1 cellular context compared by ENCODE assay signal in the genomic region with DNA sequence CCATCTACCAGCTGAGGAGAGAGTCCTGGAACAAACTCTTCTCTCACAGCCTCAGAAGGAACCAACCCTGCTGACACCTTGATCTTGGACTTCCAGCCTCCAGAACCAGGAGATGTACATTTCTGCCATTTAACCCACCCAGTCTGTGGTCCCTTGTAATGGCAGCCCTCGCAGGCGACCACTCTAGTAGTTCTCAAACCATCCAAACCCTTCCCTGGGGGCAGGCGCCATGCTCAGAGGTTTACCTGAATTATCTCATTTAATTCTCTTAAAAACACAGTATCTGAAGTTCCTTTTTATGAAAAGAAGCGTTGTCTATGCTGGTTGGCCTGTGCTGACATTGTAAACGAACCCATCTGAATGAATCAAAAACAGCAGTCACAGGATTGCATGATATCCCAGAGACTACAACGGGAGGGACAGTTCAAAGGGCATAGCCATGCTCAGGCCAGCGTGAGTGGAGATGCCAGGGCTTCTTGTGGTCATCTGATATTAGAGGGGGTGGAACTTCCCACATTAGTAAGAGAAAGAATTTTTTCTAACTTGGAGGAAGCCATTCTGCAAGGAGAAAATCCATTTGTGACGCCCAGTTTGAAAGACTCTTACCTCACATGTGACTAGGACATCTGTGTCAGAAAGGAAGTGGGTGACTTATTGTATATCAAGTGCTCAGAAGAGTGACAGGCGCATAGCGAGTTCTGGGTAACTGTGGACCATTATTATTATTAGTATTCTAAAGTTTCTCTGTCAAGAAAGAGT.
TF ChIP-seq lines count a peak whose summit lies in the region.

No MANE protein-coding gene starts in this region.

TF ChIP-seq in GM12878, 131 proteins besides CTCF, POLR2A, EP300 and RAD21:
- TF ChIP-seq, protein P1, sequence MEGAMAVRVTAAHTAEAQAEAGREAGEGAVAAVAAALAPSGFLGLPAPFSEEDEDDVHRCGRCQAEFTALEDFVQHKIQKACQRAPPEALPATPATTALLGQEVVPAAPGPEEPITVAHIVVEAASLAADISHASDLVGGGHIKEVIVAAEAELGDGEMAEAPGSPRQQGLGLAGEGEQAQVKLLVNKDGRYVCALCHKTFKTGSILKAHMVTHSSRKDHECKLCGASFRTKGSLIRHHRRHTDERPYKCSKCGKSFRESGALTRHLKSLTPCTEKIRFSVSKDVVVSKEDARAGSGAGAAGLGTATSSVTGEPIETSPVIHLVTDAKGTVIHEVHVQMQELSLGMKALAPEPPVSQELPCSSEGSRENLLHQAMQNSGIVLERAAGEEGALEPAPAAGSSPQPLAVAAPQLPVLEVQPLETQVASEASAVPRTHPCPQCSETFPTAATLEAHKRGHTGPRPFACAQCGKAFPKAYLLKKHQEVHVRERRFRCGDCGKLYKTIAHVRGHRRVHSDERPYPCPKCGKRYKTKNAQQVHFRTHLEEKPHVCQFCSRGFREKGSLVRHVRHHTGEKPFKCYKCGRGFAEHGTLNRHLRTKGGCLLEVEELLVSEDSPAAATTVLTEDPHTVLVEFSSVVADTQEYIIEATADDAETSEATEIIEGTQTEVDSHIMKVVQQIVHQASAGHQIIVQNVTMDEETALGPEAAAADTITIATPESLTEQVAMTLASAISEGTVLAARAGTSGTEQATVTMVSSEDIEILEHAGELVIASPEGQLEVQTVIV (IDR thresholded peaks at IDR 0.05; ENCODE audit: borderline replicate concordance, partially characterized antibody) = no peak
- TF ChIP-seq SMARCA5 (IDR thresholded peaks at IDR 0.05) (no peak), MEF2B (IDR thresholded peaks at IDR 0.05; ENCODE audit: partially characterized antibody, poor library complexity, severe bottlenecking) (no peak), HDAC2 (IDR thresholded peaks at IDR 0.05) (no peak), CREB1 (IDR thresholded peaks at IDR 0.05; ENCODE audit: low read depth) (peak; percentile 75), KDM1A (IDR thresholded peaks at IDR 0.05; ENCODE audit: borderline replicate concordance) (no peak), NR2C1 (IDR thresholded peaks at IDR 0.05) (no peak), TAF1 (IDR thresholded peaks at IDR 0.05; ENCODE audit: borderline replicate concordance, low read depth, low read length) (no peak), NR2C2 (IDR thresholded peaks at IDR 0.05; ENCODE audit: borderline replicate concordance, control insufficient read depth, insufficient read length, low read depth) (no peak), POLR2AphosphoS2 (IDR thresholded peaks at IDR 0.05; ENCODE audit: low read depth, low read length) (no peak), LARP7 (IDR thresholded peaks at IDR 0.05) (no peak), KLF5 (IDR thresholded peaks at IDR 0.05; ENCODE audit: partially characterized antibody) (no peak), RUNX3 (IDR thresholded peaks at IDR 0.05; ENCODE audit: low read length) (no peak), STAT3 (IDR thresholded peaks at IDR 0.05; ENCODE audit: low read depth, low read length) (no peak), SMAD5 (IDR thresholded peaks at IDR 0.05; ENCODE audit: low read depth) (no peak), SPI1 (IDR thresholded peaks at IDR 0.05; ENCODE audit: borderline replicate concordance, insufficient read depth, low read depth, low read length) (peak; percentile 40; the same call in 1 of the 2 replicates), SIX5 (IDR thresholded peaks at IDR 0.05; ENCODE audit: low read depth, low read length, severe bottlenecking) (no peak), CEBPB (IDR thresholded peaks at IDR 0.05; ENCODE audit: borderline replicate concordance in 1 of 2, low read depth in 2 of 2, low read length in 2 of 2) (peak in 1 of 2 experiments; percentile 49; a peak in 1 of 4 replicates), ZNF24 (IDR thresholded peaks at IDR 0.05) (no peak), MXI1 (IDR thresholded peaks at IDR 0.05; ENCODE audit: low read depth, low read length) (no peak), CREM (IDR thresholded peaks at IDR 0.05; ENCODE audit: low read depth) (peak; percentile 47)
- TF ChIP-seq, protein P2, sequence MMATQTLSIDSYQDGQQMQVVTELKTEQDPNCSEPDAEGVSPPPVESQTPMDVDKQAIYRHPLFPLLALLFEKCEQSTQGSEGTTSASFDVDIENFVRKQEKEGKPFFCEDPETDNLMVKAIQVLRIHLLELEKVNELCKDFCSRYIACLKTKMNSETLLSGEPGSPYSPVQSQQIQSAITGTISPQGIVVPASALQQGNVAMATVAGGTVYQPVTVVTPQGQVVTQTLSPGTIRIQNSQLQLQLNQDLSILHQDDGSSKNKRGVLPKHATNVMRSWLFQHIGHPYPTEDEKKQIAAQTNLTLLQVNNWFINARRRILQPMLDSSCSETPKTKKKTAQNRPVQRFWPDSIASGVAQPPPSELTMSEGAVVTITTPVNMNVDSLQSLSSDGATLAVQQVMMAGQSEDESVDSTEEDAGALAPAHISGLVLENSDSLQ (IDR thresholded peaks at IDR 0.05) = peak; percentile 81
- TF ChIP-seq, protein P3, sequence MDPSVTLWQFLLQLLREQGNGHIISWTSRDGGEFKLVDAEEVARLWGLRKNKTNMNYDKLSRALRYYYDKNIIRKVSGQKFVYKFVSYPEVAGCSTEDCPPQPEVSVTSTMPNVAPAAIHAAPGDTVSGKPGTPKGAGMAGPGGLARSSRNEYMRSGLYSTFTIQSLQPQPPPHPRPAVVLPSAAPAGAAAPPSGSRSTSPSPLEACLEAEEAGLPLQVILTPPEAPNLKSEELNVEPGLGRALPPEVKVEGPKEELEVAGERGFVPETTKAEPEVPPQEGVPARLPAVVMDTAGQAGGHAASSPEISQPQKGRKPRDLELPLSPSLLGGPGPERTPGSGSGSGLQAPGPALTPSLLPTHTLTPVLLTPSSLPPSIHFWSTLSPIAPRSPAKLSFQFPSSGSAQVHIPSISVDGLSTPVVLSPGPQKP (IDR thresholded peaks at IDR 0.05; ENCODE audit: low read depth, low read length) = no peak
- TF ChIP-seq, protein P4, sequence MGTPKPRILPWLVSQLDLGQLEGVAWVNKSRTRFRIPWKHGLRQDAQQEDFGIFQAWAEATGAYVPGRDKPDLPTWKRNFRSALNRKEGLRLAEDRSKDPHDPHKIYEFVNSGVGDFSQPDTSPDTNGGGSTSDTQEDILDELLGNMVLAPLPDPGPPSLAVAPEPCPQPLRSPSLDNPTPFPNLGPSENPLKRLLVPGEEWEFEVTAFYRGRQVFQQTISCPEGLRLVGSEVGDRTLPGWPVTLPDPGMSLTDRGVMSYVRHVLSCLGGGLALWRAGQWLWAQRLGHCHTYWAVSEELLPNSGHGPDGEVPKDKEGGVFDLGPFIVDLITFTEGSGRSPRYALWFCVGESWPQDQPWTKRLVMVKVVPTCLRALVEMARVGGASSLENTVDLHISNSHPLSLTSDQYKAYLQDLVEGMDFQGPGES (IDR thresholded peaks at IDR 0.05) = no peak
- TF ChIP-seq, protein P5, sequence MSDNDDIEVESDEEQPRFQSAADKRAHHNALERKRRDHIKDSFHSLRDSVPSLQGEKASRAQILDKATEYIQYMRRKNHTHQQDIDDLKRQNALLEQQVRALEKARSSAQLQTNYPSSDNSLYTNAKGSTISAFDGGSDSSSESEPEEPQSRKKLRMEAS (IDR thresholded peaks at IDR 0.05; ENCODE audit: low read depth, low read length) = no peak
- TF ChIP-seq, protein P6, sequence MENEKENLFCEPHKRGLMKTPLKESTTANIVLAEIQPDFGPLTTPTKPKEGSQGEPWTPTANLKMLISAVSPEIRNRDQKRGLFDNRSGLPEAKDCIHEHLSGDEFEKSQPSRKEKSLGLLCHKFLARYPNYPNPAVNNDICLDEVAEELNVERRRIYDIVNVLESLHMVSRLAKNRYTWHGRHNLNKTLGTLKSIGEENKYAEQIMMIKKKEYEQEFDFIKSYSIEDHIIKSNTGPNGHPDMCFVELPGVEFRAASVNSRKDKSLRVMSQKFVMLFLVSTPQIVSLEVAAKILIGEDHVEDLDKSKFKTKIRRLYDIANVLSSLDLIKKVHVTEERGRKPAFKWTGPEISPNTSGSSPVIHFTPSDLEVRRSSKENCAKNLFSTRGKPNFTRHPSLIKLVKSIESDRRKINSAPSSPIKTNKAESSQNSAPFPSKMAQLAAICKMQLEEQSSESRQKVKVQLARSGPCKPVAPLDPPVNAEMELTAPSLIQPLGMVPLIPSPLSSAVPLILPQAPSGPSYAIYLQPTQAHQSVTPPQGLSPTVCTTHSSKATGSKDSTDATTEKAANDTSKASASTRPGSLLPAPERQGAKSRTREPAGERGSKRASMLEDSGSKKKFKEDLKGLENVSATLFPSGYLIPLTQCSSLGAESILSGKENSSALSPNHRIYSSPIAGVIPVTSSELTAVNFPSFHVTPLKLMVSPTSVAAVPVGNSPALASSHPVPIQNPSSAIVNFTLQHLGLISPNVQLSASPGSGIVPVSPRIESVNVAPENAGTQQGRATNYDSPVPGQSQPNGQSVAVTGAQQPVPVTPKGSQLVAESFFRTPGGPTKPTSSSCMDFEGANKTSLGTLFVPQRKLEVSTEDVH (IDR thresholded peaks at IDR 0.05; ENCODE audit: low read depth, partially characterized antibody) = no peak
- TF ChIP-seq, protein P7, sequence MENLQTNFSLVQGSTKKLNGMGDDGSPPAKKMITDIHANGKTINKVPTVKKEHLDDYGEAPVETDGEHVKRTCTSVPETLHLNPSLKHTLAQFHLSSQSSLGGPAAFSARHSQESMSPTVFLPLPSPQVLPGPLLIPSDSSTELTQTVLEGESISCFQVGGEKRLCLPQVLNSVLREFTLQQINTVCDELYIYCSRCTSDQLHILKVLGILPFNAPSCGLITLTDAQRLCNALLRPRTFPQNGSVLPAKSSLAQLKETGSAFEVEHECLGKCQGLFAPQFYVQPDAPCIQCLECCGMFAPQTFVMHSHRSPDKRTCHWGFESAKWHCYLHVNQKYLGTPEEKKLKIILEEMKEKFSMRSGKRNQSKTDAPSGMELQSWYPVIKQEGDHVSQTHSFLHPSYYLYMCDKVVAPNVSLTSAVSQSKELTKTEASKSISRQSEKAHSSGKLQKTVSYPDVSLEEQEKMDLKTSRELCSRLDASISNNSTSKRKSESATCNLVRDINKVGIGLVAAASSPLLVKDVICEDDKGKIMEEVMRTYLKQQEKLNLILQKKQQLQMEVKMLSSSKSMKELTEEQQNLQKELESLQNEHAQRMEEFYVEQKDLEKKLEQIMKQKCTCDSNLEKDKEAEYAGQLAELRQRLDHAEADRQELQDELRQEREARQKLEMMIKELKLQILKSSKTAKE (IDR thresholded peaks at IDR 0.05; ENCODE audit: low read depth, poor library complexity, severe bottlenecking) = no peak
- TF ChIP-seq, protein P8, sequence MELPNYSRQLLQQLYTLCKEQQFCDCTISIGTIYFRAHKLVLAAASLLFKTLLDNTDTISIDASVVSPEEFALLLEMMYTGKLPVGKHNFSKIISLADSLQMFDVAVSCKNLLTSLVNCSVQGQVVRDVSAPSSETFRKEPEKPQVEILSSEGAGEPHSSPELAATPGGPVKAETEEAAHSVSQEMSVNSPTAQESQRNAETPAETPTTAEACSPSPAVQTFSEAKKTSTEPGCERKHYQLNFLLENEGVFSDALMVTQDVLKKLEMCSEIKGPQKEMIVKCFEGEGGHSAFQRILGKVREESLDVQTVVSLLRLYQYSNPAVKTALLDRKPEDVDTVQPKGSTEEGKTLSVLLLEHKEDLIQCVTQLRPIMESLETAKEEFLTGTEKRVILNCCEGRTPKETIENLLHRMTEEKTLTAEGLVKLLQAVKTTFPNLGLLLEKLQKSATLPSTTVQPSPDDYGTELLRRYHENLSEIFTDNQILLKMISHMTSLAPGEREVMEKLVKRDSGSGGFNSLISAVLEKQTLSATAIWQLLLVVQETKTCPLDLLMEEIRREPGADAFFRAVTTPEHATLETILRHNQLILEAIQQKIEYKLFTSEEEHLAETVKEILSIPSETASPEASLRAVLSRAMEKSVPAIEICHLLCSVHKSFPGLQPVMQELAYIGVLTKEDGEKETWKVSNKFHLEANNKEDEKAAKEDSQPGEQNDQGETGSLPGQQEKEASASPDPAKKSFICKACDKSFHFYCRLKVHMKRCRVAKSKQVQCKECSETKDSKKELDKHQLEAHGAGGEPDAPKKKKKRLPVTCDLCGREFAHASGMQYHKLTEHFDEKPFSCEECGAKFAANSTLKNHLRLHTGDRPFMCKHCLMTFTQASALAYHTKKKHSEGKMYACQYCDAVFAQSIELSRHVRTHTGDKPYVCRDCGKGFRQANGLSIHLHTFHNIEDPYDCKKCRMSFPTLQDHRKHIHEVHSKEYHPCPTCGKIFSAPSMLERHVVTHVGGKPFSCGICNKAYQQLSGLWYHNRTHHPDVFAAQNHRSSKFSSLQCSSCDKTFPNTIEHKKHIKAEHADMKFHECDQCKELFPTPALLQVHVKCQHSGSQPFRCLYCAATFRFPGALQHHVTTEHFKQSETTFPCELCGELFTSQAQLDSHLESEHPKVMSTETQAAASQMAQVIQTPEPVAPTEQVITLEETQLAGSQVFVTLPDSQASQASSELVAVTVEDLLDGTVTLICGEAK (IDR thresholded peaks at IDR 0.05; ENCODE audit: borderline replicate concordance) = no peak
- TF ChIP-seq, protein P9, sequence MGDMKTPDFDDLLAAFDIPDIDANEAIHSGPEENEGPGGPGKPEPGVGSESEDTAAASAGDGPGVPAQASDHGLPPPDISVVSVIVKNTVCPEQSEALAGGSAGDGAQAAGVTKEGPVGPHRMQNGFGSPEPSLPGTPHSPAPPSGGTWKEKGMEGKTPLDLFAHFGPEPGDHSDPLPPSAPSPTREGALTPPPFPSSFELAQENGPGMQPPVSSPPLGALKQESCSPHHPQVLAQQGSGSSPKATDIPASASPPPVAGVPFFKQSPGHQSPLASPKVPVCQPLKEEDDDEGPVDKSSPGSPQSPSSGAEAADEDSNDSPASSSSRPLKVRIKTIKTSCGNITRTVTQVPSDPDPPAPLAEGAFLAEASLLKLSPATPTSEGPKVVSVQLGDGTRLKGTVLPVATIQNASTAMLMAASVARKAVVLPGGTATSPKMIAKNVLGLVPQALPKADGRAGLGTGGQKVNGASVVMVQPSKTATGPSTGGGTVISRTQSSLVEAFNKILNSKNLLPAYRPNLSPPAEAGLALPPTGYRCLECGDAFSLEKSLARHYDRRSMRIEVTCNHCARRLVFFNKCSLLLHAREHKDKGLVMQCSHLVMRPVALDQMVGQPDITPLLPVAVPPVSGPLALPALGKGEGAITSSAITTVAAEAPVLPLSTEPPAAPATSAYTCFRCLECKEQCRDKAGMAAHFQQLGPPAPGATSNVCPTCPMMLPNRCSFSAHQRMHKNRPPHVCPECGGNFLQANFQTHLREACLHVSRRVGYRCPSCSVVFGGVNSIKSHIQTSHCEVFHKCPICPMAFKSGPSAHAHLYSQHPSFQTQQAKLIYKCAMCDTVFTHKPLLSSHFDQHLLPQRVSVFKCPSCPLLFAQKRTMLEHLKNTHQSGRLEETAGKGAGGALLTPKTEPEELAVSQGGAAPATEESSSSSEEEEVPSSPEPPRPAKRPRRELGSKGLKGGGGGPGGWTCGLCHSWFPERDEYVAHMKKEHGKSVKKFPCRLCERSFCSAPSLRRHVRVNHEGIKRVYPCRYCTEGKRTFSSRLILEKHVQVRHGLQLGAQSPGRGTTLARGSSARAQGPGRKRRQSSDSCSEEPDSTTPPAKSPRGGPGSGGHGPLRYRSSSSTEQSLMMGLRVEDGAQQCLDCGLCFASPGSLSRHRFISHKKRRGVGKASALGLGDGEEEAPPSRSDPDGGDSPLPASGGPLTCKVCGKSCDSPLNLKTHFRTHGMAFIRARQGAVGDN (IDR thresholded peaks at IDR 0.05) = no peak
- TF ChIP-seq, protein P10, sequence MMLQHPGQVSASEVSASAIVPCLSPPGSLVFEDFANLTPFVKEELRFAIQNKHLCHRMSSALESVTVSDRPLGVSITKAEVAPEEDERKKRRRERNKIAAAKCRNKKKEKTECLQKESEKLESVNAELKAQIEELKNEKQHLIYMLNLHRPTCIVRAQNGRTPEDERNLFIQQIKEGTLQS (IDR thresholded peaks at IDR 0.05; ENCODE audit: borderline replicate concordance, extremely low read depth, low read depth, low read length) = no peak
